Comparison of ENCODE assay signal across 1 cellular context in the genomic region with DNA sequence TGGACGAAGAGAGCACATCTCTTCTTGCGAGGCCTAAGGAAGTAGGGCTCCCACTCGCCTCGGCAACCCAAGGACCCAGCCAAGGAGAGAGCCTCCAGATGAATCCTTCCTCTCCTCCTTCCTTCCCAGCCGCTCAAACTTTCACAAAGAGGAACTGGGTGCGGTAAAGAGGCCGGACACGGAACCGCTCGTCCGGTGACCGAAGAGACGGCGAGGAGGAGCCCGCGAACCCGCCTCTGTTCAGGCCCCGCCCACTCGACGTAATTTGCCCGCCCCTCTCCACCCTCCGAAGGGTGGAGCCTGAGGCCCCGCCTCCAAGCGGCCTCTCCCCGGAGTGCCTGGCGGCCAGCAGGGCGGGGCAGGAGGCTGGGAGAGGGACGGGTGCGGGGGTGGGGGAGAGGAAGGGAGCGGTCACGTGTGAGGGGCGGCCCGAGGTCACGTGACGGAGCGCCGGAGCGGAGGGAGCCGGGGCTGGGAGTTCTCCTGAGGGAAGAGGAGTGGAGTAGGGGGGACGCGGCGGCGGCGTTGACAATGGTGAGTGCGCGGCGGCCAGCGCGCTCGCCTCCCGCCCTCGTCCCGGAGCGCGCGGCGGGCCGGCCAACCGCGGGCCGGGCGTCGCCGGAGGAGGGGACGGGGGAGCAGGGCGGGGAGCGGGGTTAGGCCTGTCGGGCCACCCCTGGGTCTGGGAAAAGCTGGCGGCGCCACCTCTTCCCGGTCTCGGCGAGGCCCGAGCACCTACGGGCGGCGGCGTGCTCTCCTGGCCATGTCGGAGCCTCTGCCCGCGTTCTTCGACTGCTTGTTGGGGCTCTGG.
TF ChIP-seq lines count a peak whose summit lies in the region.

A gene (plus strand): TSS at position 432 of the 811 bp plus-strand sequence. CDS start 100 bp downstream, at position 532.

TF ChIP-seq in HepG2, 621 proteins besides CTCF, POLR2A, EP300 and RAD21 (continued from another document and continues in another):
- TF ChIP-seq ZBTB1 (CRISPR knock-in tag; IDR thresholded peaks at IDR 0.05; ENCODE audit: borderline replicate concordance): no peak
- peak; percentile 40 for TF ChIP-seq ZNF563 (CRISPR knock-in tag; IDR thresholded peaks at IDR 0.05)
- no peak for TF ChIP-seq RORA (CRISPR knock-in tag; IDR thresholded peaks at IDR 0.05)
- no peak for TF ChIP-seq ZC3H13 (CRISPR knock-in tag; IDR thresholded peaks at IDR 0.05)
- TF ChIP-seq ZNF12 (CRISPR knock-in tag; IDR thresholded peaks at IDR 0.05): peak; percentile 19; the same call in 1 of the 2 replicates
- no peak for TF ChIP-seq ZNF510 (CRISPR knock-in tag; IDR thresholded peaks at IDR 0.05; ENCODE audit: low read depth)
- TF ChIP-seq, protein P1, sequence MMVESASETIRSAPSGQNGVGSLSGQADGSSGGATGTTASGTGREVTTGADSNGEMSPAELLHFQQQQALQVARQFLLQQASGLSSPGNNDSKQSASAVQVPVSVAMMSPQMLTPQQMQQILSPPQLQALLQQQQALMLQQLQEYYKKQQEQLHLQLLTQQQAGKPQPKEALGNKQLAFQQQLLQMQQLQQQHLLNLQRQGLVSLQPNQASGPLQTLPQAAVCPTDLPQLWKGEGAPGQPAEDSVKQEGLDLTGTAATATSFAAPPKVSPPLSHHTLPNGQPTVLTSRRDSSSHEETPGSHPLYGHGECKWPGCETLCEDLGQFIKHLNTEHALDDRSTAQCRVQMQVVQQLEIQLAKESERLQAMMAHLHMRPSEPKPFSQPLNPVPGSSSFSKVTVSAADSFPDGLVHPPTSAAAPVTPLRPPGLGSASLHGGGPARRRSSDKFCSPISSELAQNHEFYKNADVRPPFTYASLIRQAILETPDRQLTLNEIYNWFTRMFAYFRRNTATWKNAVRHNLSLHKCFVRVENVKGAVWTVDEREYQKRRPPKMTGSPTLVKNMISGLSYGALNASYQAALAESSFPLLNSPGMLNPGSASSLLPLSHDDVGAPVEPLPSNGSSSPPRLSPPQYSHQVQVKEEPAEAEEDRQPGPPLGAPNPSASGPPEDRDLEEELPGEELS (CRISPR knock-in tag; IDR thresholded peaks at IDR 0.05): no peak
- TF ChIP-seq MEIS2 (CRISPR knock-in tag; IDR thresholded peaks at IDR 0.05): no peak; the same call in 1 of the 2 replicates
- peak; percentile 69; the same call in 1 of the 2 replicates for TF ChIP-seq MEIS1 (CRISPR knock-in tag; IDR thresholded peaks at IDR 0.05; ENCODE audit: borderline replicate concordance)
- peak; percentile 30; the same call in 1 of the 2 replicates for TF ChIP-seq ZNF678 (CRISPR knock-in tag; IDR thresholded peaks at IDR 0.05)
- TF ChIP-seq ZNF7 (CRISPR knock-in tag; IDR thresholded peaks at IDR 0.05): no peak
- peak; percentile 78; the same call in 1 of the 2 replicates for TF ChIP-seq ZNF761 (CRISPR knock-in tag; conservative IDR thresholded peaks at IDR 0.05)
- TF ChIP-seq ASH2L (IDR thresholded peaks at IDR 0.05; ENCODE audit: insufficient read length, low read depth, low read length): peak; percentile 72
- no peak for TF ChIP-seq DNMT1 (CRISPR knock-in tag; IDR thresholded peaks at IDR 0.05)
- TF ChIP-seq, protein P2, sequence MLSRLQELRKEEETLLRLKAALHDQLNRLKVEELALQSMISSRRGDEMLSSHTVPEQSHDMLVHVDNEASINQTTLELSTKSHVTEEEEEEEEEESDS (CRISPR knock-in tag; IDR thresholded peaks at IDR 0.05; ENCODE audit: borderline replicate concordance): no peak
- TF ChIP-seq ZFP37 (CRISPR knock-in tag; IDR thresholded peaks at IDR 0.05; ENCODE audit: borderline replicate concordance): peak; percentile 29; the same call in 1 of the 2 replicates
- no peak for TF ChIP-seq RARA (CRISPR knock-in tag; IDR thresholded peaks at IDR 0.05)
- no peak for TF ChIP-seq ZSCAN22 (CRISPR knock-in tag; IDR thresholded peaks at IDR 0.05)
- TF ChIP-seq KDM5A (IDR thresholded peaks at IDR 0.05; ENCODE audit: borderline replicate concordance, low read length): peak; percentile 76; the same call in 1 of the 2 replicates
- TF ChIP-seq KDM3A (CRISPR knock-in tag; IDR thresholded peaks at IDR 0.05; ENCODE audit: low read depth): 0 out of 2 replicates have a peak, but pooled peaks have one; percentile 27
- TF ChIP-seq, protein P3, sequence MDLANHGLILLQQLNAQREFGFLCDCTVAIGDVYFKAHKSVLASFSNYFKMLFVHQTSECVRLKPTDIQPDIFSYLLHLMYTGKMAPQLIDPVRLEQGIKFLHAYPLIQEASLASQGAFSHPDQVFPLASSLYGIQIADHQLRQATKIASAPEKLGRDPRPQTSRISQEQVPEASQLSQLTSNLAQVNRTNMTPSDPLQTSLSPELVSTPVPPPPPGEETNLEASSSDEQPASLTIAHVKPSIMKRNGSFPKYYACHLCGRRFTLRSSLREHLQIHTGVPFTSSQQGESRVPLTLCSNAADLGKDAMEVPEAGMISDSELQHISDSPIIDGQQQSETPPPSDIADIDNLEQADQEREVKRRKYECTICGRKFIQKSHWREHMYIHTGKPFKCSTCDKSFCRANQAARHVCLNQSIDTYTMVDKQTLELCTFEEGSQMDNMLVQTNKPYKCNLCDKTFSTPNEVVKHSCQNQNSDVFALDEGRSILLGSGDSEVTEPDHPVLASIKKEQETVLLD (CRISPR knock-in tag; IDR thresholded peaks at IDR 0.05; ENCODE audit: low read depth): no peak
- TF ChIP-seq, protein P4, sequence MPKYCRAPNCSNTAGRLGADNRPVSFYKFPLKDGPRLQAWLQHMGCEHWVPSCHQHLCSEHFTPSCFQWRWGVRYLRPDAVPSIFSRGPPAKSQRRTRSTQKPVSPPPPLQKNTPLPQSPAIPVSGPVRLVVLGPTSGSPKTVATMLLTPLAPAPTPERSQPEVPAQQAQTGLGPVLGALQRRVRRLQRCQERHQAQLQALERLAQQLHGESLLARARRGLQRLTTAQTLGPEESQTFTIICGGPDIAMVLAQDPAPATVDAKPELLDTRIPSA (CRISPR knock-in tag; IDR thresholded peaks at IDR 0.05; ENCODE audit: borderline replicate concordance): no peak
- TF ChIP-seq, protein P5, sequence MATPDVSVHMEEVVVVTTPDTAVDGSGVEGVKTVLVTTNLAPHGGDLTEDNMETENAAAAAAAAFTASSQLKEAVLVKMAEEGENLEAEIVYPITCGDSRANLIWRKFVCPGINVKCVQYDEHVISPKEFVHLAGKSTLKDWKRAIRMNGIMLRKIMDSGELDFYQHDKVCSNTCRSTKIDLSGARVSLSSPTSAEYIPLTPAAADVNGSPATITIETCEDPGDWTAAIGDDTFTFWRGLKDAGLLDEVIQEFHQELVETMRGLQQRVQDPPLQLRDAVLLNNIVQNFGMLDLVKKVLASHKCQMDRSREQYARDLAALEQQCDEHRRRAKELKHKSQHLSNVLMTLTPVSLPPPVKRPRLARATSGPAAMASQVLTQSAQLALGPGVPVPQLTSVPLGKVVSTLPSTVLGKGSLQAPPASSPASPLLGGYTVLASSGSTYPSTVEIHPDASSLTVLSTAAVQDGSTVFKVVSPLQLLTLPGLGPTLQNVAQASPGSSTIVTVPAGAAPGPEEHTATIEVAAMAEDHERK (CRISPR knock-in tag; IDR thresholded peaks at IDR 0.05; ENCODE audit: low read depth): no peak
- TF ChIP-seq, protein P6, sequence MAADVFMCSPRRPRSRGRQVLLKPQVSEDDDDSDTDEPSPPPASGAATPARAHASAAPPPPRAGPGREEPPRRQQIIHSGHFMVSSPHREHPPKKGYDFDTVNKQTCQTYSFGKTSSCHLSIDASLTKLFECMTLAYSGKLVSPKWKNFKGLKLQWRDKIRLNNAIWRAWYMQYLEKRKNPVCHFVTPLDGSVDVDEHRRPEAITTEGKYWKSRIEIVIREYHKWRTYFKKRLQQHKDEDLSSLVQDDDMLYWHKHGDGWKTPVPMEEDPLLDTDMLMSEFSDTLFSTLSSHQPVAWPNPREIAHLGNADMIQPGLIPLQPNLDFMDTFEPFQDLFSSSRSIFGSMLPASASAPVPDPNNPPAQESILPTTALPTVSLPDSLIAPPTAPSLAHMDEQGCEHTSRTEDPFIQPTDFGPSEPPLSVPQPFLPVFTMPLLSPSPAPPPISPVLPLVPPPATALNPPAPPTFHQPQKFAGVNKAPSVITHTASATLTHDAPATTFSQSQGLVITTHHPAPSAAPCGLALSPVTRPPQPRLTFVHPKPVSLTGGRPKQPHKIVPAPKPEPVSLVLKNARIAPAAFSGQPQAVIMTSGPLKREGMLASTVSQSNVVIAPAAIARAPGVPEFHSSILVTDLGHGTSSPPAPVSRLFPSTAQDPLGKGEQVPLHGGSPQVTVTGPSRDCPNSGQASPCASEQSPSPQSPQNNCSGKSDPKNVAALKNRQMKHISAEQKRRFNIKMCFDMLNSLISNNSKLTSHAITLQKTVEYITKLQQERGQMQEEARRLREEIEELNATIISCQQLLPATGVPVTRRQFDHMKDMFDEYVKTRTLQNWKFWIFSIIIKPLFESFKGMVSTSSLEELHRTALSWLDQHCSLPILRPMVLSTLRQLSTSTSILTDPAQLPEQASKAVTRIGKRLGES (CRISPR knock-in tag; IDR thresholded peaks at IDR 0.05; ENCODE audit: borderline replicate concordance): 0 out of 2 replicates have a peak, but pooled peaks have one; percentile 53
- TF ChIP-seq EZH2 (conservative IDR thresholded peaks at IDR 0.05; ENCODE audit: low read depth, low read length): no peak
- TF ChIP-seq, protein P7, sequence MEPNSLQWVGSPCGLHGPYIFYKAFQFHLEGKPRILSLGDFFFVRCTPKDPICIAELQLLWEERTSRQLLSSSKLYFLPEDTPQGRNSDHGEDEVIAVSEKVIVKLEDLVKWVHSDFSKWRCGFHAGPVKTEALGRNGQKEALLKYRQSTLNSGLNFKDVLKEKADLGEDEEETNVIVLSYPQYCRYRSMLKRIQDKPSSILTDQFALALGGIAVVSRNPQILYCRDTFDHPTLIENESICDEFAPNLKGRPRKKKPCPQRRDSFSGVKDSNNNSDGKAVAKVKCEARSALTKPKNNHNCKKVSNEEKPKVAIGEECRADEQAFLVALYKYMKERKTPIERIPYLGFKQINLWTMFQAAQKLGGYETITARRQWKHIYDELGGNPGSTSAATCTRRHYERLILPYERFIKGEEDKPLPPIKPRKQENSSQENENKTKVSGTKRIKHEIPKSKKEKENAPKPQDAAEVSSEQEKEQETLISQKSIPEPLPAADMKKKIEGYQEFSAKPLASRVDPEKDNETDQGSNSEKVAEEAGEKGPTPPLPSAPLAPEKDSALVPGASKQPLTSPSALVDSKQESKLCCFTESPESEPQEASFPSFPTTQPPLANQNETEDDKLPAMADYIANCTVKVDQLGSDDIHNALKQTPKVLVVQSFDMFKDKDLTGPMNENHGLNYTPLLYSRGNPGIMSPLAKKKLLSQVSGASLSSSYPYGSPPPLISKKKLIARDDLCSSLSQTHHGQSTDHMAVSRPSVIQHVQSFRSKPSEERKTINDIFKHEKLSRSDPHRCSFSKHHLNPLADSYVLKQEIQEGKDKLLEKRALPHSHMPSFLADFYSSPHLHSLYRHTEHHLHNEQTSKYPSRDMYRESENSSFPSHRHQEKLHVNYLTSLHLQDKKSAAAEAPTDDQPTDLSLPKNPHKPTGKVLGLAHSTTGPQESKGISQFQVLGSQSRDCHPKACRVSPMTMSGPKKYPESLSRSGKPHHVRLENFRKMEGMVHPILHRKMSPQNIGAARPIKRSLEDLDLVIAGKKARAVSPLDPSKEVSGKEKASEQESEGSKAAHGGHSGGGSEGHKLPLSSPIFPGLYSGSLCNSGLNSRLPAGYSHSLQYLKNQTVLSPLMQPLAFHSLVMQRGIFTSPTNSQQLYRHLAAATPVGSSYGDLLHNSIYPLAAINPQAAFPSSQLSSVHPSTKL (CRISPR knock-in tag; IDR thresholded peaks at IDR 0.05): peak; percentile 43; the same call in 1 of the 2 replicates
- TF ChIP-seq NFYB (CRISPR knock-in tag; IDR thresholded peaks at IDR 0.05): no peak
- peak; percentile 75 for TF ChIP-seq ZFX (CRISPR knock-in tag; IDR thresholded peaks at IDR 0.05; ENCODE audit: low read depth)
- TF ChIP-seq TAF1 (CRISPR knock-in tag; IDR thresholded peaks at IDR 0.05): peak; percentile 60
- TF ChIP-seq TBL1XR1 (IDR thresholded peaks at IDR 0.05; ENCODE audit: borderline replicate concordance, low read length, partially characterized antibody): peak; percentile 29
- no peak for TF ChIP-seq TAF15 (IDR thresholded peaks at IDR 0.05; ENCODE audit: low read depth, low read length, poor library complexity, severe bottlenecking)
- TF ChIP-seq, protein P8, sequence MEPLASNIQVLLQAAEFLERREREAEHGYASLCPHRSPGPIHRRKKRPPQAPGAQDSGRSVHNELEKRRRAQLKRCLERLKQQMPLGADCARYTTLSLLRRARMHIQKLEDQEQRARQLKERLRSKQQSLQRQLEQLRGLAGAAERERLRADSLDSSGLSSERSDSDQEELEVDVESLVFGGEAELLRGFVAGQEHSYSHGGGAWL (CRISPR knock-in tag; IDR thresholded peaks at IDR 0.05): no peak
- TF ChIP-seq IKZF4 (CRISPR knock-in tag; IDR thresholded peaks at IDR 0.05; ENCODE audit: borderline replicate concordance, low read depth, not compliant biosample characterization): peak; percentile 10
- no peak for TF ChIP-seq HNF4A (CRISPR knock-in tag; IDR thresholded peaks at IDR 0.05)
- TF ChIP-seq ARNTL (CRISPR knock-in tag; IDR thresholded peaks at IDR 0.05): peak; percentile 99
- TF ChIP-seq FOXJ3 (CRISPR knock-in tag; IDR thresholded peaks at IDR 0.05; ENCODE audit: borderline replicate concordance): no peak; the same call in 1 of the 2 replicates
